Comparison of ENCODE assay signal across 29 cellular contexts in the genomic region with DNA sequence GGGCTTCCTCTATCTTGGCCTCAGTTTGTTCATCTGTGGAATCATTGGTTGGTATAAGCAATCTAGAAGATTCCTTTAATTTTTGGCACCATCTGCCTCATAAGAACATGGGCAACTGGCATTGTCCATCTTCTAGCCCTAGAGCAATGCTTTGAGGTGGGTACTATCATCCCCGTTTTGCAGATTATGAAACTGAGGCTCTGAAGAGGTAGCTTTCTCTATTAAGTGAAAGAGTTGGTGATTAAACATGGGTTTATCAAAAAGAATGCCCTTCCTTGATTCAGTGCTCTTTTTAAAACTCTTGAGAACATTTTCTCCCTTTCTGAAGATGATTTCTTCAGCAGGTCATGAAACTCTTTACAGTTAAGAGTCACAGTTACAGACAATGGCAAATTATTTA. TPM values are rescaled to one million over a fixed set of nuclear protein-coding genes. Genes with fewer than 3 reads are reported as not detected.
DNase-seq lines count a peak whose midpoint lies in the region; ATAC-seq, FAIRE-seq and TF ChIP-seq lines count a peak whose summit lies in the region.
"Had no signal": no experiment of that assay in that cellular context is flagged by ENCODE, and none has a peak within 500 bp of the region (broad histone marks: within the 10 kb centered on the region; RNA-seq: fewer than 3 reads in every experiment).

No MANE protein-coding gene starts in this region.

- DNase-seq in K562 (ENCODE audit: extremely low read depth in 1 of 4, low spot score in 3 of 4) (no peak), NCI-H146 (lab: John Stamatoyannopoulos, UW) (no peak)
- DNase-seq: 8988T; ACHN; AML-193; BE2C; C1 segment of cervical spinal cord; Caco-2; Calu3; CD4-positive, alpha-beta memory T cell; CD4-positive, alpha-beta T cell; CD4-positive, CD25-positive, alpha-beta regulatory T cell; CD8-positive, alpha-beta memory T cell; CD8-positive, alpha-beta T cell; COR-L47; DMS 273 treated with DMSO at 0.1 percent for 48 hours; DMS153; DMS53; DMS79; DMS79 treated with DMSO at 0.1 percent for 48 hours; DND-41; EL had no signal

- 67% methylated on average over 1 of the region's 1 CpG for WGBS in K562 (ENCODE audit: insufficient coverage, low coverage, missing lambda C conversion rate)

- H2AFZ ChIP-seq in K562 (ENCODE audit: low read depth, low read length): peak overlapping the region; percentile 70; the same call in 1 of the 2 replicates

- H3K27me3 ChIP-seq in K562 (ENCODE audit: control insufficient read depth in 2 of 2, insufficient read depth in 2 of 2, low read length in 2 of 2): no peaks in the 10 kb centered on the region
- H3K27me3 ChIP-seq: BLaER1; BLaER1 treated with 17β-estradiol and CSF1 and Interleukin-3, amounts not matched to agents 10 nM and 100 nM had no signal

- H4K20me1 ChIP-seq in K562 (replicated peaks; ENCODE audit: control insufficient read depth, insufficient read depth, low read length): no peaks in the 10 kb centered on the region
- H4K20me1 ChIP-seq: BLaER1 treated with 17β-estradiol and CSF1 and Interleukin-3, amounts not matched to agents 10 nM and 100 nM had no signal

- no peak for TF ChIP-seq POLR2A in K562 (conservative IDR thresholded peaks at IDR 0.05)

- H3K4me2 ChIP-seq in K562 (ENCODE audit: insufficient read depth, low read length): no peak overlapping the region
- H3K4me2 ChIP-seq: A549, BLaER1 had no signal

- H3K27ac ChIP-seq in K562 (ENCODE audit: extremely low read depth, low read depth, low read length): no peak overlapping the region
- H3K27ac ChIP-seq: 22Rv1; A549; BLaER1; BLaER1 treated with 17β-estradiol and CSF1 and Interleukin-3, amounts not matched to agents 10 nM and 100 nM; C4-2B had no signal

- H3K9me1 ChIP-seq in K562 (ENCODE audit: control insufficient read depth, insufficient read depth, low read length): no peaks in the 10 kb centered on the region

- no peaks in the 10 kb centered on the region for H3K36me3 ChIP-seq in K562 (ENCODE audit: control insufficient read depth, insufficient read depth, low read length)
- H3K36me3 ChIP-seq: BE2C; BLaER1; BLaER1 treated with 17β-estradiol and CSF1 and Interleukin-3, amounts not matched to agents 10 nM and 100 nM had no signal

- TF ChIP-seq RAD21 in K562 (CRISPR knock-in tag; conservative IDR thresholded peaks at IDR 0.05 in 1 of 2, IDR thresholded peaks at IDR 0.05 in 1 of 2): no peak

- CTCF ChIA-PET in K562 (lab: Yijun Ruan, JAX; ENCODE audit: low intra/inter-chr PET ratio): no interaction called here

- ATAC-seq in K562: no peak
- ATAC-seq: A549; CD8-positive, alpha-beta T cell had no signal

- no peak overlapping the region for H3K9ac ChIP-seq in K562 (ENCODE audit: insufficient read depth in 1 of 2, low read depth in 2 of 2, low read length in 2 of 2)
- H3K9ac ChIP-seq: BLaER1; BLaER1 treated with 17β-estradiol and CSF1 and Interleukin-3, amounts not matched to agents 10 nM and 100 nM had no signal

- BruUV-seq in K562 (replicated peaks; lab: Mats Ljungman, UMichigan): no TSS peak

- no peak for FAIRE-seq in K562 (lab: Jason Lieb, UNC)
- FAIRE-seq: A204.1, A549, D721Med had no signal

- POLR2A ChIA-PET in K562 (lab: Yijun Ruan, JAX): interaction anchor here (2.0 to 3.8 kb wide), 2 partner anchors 11 to 13 kb away, joined by 6 to 16 read pairs; no protein-coding TSS in a partner anchor

- in situ Hi-C loops in K562 (cut with MboI): no loop called here

- intact Hi-C loops in K562 (cut with micrococcal nuclease): no loop called here

- no peaks in the 10 kb centered on the region for H3K9me3 ChIP-seq in K562 (replicated peaks; ENCODE audit: control insufficient read depth, insufficient read depth, low read depth, low read length)
- H3K9me3 ChIP-seq: A549; BE2C; BLaER1; BLaER1 treated with 17β-estradiol and CSF1 and Interleukin-3, amounts not matched to agents 10 nM and 100 nM; Caco-2 had no signal

- no peak for TF ChIP-seq EP300 in K562 (IDR thresholded peaks at IDR 0.05; ENCODE audit: low read length)

- peaks cover 6 to 43% of the 10 kb centered on the region in 2 experiments; a peak in 4 of 5 replicates for H3K4me1 ChIP-seq in K562 (replicated peaks in 1 of 2; ENCODE audit: control insufficient read depth in 2 of 2, insufficient read depth in 2 of 2, low read length in 2 of 2)
- H3K4me1 ChIP-seq: A549, BE2C, Caco-2 had no signal

- no peak for TF ChIP-seq CTCF in K562 (IDR thresholded peaks at IDR 0.05 in 2 of 3, conservative IDR thresholded peaks at IDR 0.05 in 1 of 3; ENCODE audit: insufficient read depth in 2 of 3, low read depth in 1 of 3, low read length in 3 of 3)

- H3K4me3 ChIP-seq in K562: no peak overlapping the region
- H3K4me3 ChIP-seq: A549; BLaER1; BLaER1 treated with 17β-estradiol and CSF1 and Interleukin-3, amounts not matched to agents 10 nM and 100 nM had no signal

- H3K79me2 ChIP-seq in K562 (ENCODE audit: control insufficient read depth, insufficient read depth, low read length): no peaks in the 10 kb centered on the region

TF ChIP-seq in K562, 482 proteins besides CTCF, POLR2A, EP300 and RAD21:
- TF ChIP-seq RBM25 (IDR thresholded peaks at IDR 0.05; ENCODE audit: low read depth, low read length, severe bottlenecking) (peak; percentile 94), KDM1A (IDR thresholded peaks at IDR 0.05) (peak; percentile 38 to 52; a peak in 1 of 4 replicates), HDAC2 (IDR thresholded peaks at IDR 0.05) (0 out of 2 replicates have a peak, but pooled peaks have one; percentile 30), BCOR (IDR thresholded peaks at IDR 0.05) (peak; percentile 84), ZNF79 (CRISPR knock-in tag; IDR thresholded peaks at IDR 0.05; ENCODE audit: low read depth) (no peak), CHD4 (IDR thresholded peaks at IDR 0.05; ENCODE audit: insufficient read depth, insufficient replicate concordance, low read depth, low read length, poor library complexity, severe bottlenecking) (peak; percentile 31)

RNA-seq across cellular contexts. Expression of a gene that starts 42.4 kb away (rescaled TPM):
- 128 and 138 TPM in 2 replicates for total RNA-seq in K562 (2011; cell fraction: chromatin; rRNA removed; ENCODE audit: low replicate concordance)
- 54.0 and 59.5 TPM in 2 replicates for total RNA-seq in K562 (2011; cell fraction: nucleolus; rRNA removed)
- 105 and 166 TPM in 2 replicates for total RNA-seq in K562 (2011; cell fraction: nucleoplasm; rRNA removed)
- total RNA-seq in K562 (2014; rRNA removed) (22.0 and 23.8 TPM in 2 replicates), K562 (2014; rRNA removed; fragmentation: Illumina TruSeq; extraction: Trizol) (43.7 and 52.6 TPM in 2 replicates), K562 (2015; rRNA removed; fragmentation: Illumina TruSeq; extraction: Trizol) (39.6 and 42.7 TPM in 2 replicates), K562 (2021) (47.1 and 51.9 TPM in 2 replicates)
- polyA plus RNA-seq in K562 (2011; rRNA removed) (60.6 and 62.4 TPM in 2 replicates), K562 (2014; fragmentation: Illumina TruSeq; extraction: Trizol) (21.0 and 22.9 TPM in 2 replicates), K562 (2014; fragmentation: Nextera tagmentation; extraction: Ambion mirVana) (10 to 100 TPM; 15.9 to 57.6 TPM), K562 (2014; rRNA removed) (14.0 and 15.5 TPM in 2 replicates)
- polyA plus RNA-seq in K562 (2011; cell fraction: cytosol; rRNA removed): 26.0 and 33.7 TPM in 2 replicates
- polyA plus RNA-seq in K562 (2011; cell fraction: nucleus; rRNA removed): 34.5 and 36.0 TPM in 2 replicates
- polyA plus RNA-seq in K562 (2012): 21.8 and 26.0 TPM in 2 replicates
- 200 and 204 TPM in 2 replicates for polyA minus RNA-seq in K562 (2011; rRNA and poly(A)+ RNA removed)
- polyA minus RNA-seq in K562 (2011; cell fraction: cytosol; rRNA and poly(A)+ RNA removed): 71.2 and 76.9 TPM in 2 replicates
- 21.1 and 40.8 TPM in 2 replicates for polyA minus RNA-seq in K562 (2011; cell fraction: nucleus; rRNA and poly(A)+ RNA removed)
